In the genomic region with DNA sequence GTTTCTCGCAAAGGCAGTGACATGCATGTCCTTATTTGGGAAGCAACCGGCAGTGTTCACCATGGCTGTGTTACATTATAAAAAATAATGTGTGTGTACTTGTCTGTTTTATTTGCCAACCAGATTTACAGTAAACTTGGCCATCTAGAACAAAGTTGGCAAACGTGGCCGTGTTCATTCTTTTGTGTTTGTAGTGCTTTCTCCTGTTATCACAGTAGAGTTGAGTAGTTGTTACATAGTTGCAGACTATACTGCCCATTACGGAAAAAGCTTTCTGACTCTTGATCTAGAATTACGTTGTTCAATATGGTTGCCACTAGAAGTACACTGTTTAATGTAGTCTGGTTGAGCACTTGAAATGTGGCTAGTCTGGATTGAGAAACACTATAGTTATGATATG, we compare ENCODE assay signal across 25 cellular contexts. TPM values are rescaled to one million over a fixed set of nuclear protein-coding genes. Genes with fewer than 3 reads are reported as not detected.
DNase-seq lines count a peak whose midpoint lies in the region; ATAC-seq and TF ChIP-seq lines count a peak whose summit lies in the region.
"Had no signal": no experiment of that assay in that cellular context is flagged by ENCODE, and none has a peak within 500 bp of the region (broad histone marks: within the 10 kb centered on the region; RNA-seq: fewer than 3 reads in every experiment).

No MANE protein-coding gene starts in this region.

- intact Hi-C loops in natural killer cell (cut with micrococcal nuclease), result no loop called here
- intact Hi-C loops in CD4-positive, alpha-beta memory T cell (cut with micrococcal nuclease), result loop anchor here (2.0 kb wide), 1 partner anchor 14 kb away; no protein-coding TSS in a partner anchor

- peaks cover 78% of the 10 kb centered on the region for H3K79me2 ChIP-seq in GM23248 (ENCODE audit: insufficient read depth)

- WGBS in GM23248 (ENCODE audit: low coverage in 1 of 2, low lambda C conversion rate in 2 of 2, missing lambda C conversion rate in 2 of 2), 2 experiments, result 96 to 98% methylated on average over 6 of the region's 6 CpGs

- H3K4me3 ChIP-seq in GM23248, result no peak overlapping the region
- H3K4me3 ChIP-seq in CD4-positive, alpha-beta memory T cell (ENCODE audit: low read length in 2 of 2), result no peak overlapping the region
- H3K4me3 ChIP-seq: A549; BLaER1 treated with 17β-estradiol and CSF1 and Interleukin-3, amounts not matched to agents 10 nM and 100 nM had no signal

- CTCF ChIA-PET in CD4-positive, alpha-beta memory T cell (lab: Charles Lee; ENCODE audit: partially characterized antibody), result no interaction called here

- H3F3A ChIP-seq in GM23248 (ENCODE audit: insufficient read depth), result peaks cover 24% of the 10 kb centered on the region

- no peaks in the 10 kb centered on the region for H3K27me3 Mint-ChIP-seq in natural killer cell (ENCODE audit: low read depth in 2 of 2)
- H3K27me3 Mint-ChIP-seq in natural killer cell treated with Interleukin-12 subunit alpha and Interleukin-12 subunit beta and Interleukin-15 and Interleukin-18, amount 100 ng/mL, for 72 hours, result no peaks in the 10 kb centered on the region
- H3K27me3 Mint-ChIP-seq in naive thymus-derived CD8-positive, alpha-beta T cell, result no peaks in the 10 kb centered on the region
- no peaks in the 10 kb centered on the region for H3K27me3 Mint-ChIP-seq in CD4-positive, alpha-beta memory T cell

- H3K36me3 ChIP-seq in GM23248 (ENCODE audit: low read depth), result peaks cover 9% of the 10 kb centered on the region
- no peaks in the 10 kb centered on the region for H3K36me3 ChIP-seq in CD4-positive, alpha-beta memory T cell (ENCODE audit: insufficient read depth, low read length)

- no peak overlapping the region for H3K4me2 ChIP-seq in GM23248 (ENCODE audit: unreplicated experiment)
- H3K4me2 ChIP-seq: A549; BLaER1 treated with 17β-estradiol and CSF1 and Interleukin-3, amounts not matched to agents 10 nM and 100 nM; SK-N-SH had no signal

- H3K9me3 ChIP-seq in GM23248 (ENCODE audit: low read depth), result no peaks in the 10 kb centered on the region
- no peaks in the 10 kb centered on the region for H3K9me3 ChIP-seq in CD4-positive, alpha-beta memory T cell (ENCODE audit: control insufficient read depth in 1 of 2, low read length in 2 of 2)
- H3K9me3 ChIP-seq: A549; BLaER1 treated with 17β-estradiol and CSF1 and Interleukin-3, amounts not matched to agents 10 nM and 100 nM; Caco-2; SK-N-SH had no signal

- no peak overlapping the region for H3K9ac ChIP-seq in GM23248
- H3K9ac ChIP-seq: BLaER1 treated with 17β-estradiol and CSF1 and Interleukin-3, amounts not matched to agents 10 nM and 100 nM; SK-N-SH had no signal

- ATAC-seq in natural killer cell, result no peak
- no peak for ATAC-seq in natural killer cell treated with Interleukin-12 subunit alpha and Interleukin-12 subunit beta and Interleukin-15 and Interleukin-18, amount 100 ng/mL, for 72 hours
- ATAC-seq in naive thymus-derived CD8-positive, alpha-beta T cell, result no peak
- no peak for ATAC-seq in GM21576 (IDR thresholded peaks at IDR 0.05; ENCODE audit: unreplicated experiment)
- ATAC-seq: A549; CD8-positive, alpha-beta T cell had no signal

- H3K4me1 Mint-ChIP-seq in natural killer cell, result peaks cover 31 to 32% of the 10 kb centered on the region in 2 donors
- peaks cover 19 to 29% of the 10 kb centered on the region in 2 donors for H3K4me1 Mint-ChIP-seq in natural killer cell treated with Interleukin-12 subunit alpha and Interleukin-12 subunit beta and Interleukin-15 and Interleukin-18, amount 100 ng/mL, for 72 hours (ENCODE audit: low read depth in 2 of 2)
- H3K4me1 Mint-ChIP-seq in naive thymus-derived CD8-positive, alpha-beta T cell, result peaks cover 23 to 45% (median 30%) of the 10 kb centered on the region in 4 donors
- H3K4me1 Mint-ChIP-seq in CD4-positive, alpha-beta memory T cell, result peaks cover 25 to 38% (median 34%) of the 10 kb centered on the region in 4 donors

- H3K27ac ChIP-seq in VCaP (peak overlapping the region; percentile 67), GM23248 (no peak overlapping the region)
- no peak overlapping the region for H3K27ac ChIP-seq in CD4-positive, alpha-beta memory T cell (ENCODE audit: low read depth, low read length)
- H3K27ac ChIP-seq: A549; BLaER1 treated with 17β-estradiol and CSF1 and Interleukin-3, amounts not matched to agents 10 nM and 100 nM had no signal

- peaks cover 8% of the 10 kb centered on the region for H3K36me3 Mint-ChIP-seq in natural killer cell
- H3K36me3 Mint-ChIP-seq in natural killer cell treated with Interleukin-12 subunit alpha and Interleukin-12 subunit beta and Interleukin-15 and Interleukin-18, amount 100 ng/mL, for 72 hours, result peaks cover 9% of the 10 kb centered on the region
- peaks cover 0 to 73% (median 22%) of the 10 kb centered on the region in 3 donors for H3K36me3 Mint-ChIP-seq in naive thymus-derived CD8-positive, alpha-beta T cell
- peaks cover 35 to 50% of the 10 kb centered on the region in 2 donors for H3K36me3 Mint-ChIP-seq in CD4-positive, alpha-beta memory T cell

- DNase-seq in natural killer cell (no peak), GM23248 (no peak), NCI-H2081 treated with DMSO at 0.1 percent for 48 hours (lab: John Stamatoyannopoulos, UW) (no peak)
- DNase-seq in natural killer cell treated with Interleukin-12 subunit alpha and Interleukin-12 subunit beta and Interleukin-15 and Interleukin-18, amount 100 ng/mL, for 72 hours (ENCODE audit: low spot score), result no peak
- DNase-seq in naive thymus-derived CD8-positive, alpha-beta T cell, result no peak
- DNase-seq in CD4-positive, alpha-beta memory T cell, result no peak
- DNase-seq: AML-193; Caco-2; CD8-positive, alpha-beta T cell; DMS 273 treated with DMSO at 0.1 percent for 48 hours; DMS79 treated with DMSO at 0.1 percent for 48 hours; GF-D8; H7; KBM-7; MM.1S; NCI-H1694; NCI-H2029 treated with DMSO at 0.1 percent for 48 hours; NCI-H524 treated with DMSO at 0.1 percent for 48 hours; NCI-H774; SK-N-SH; SW 1271 had no signal

- H2AFZ ChIP-seq in GM23248, result no peak overlapping the region

- no peaks in the 10 kb centered on the region for H3K9me2 ChIP-seq in GM23248 (ENCODE audit: insufficient read depth)
- H3K9me2 ChIP-seq: SK-N-SH had no signal

- POLR2A ChIA-PET in naive thymus-derived CD8-positive, alpha-beta T cell (lab: Charles Lee), result no interaction called here
- POLR2A ChIA-PET in CD4-positive, alpha-beta memory T cell (lab: Charles Lee; ENCODE audit: partially characterized antibody), result no interaction called here

- no peaks in the 10 kb centered on the region for H3K9me3 Mint-ChIP-seq in natural killer cell
- no peaks in the 10 kb centered on the region for H3K9me3 Mint-ChIP-seq in natural killer cell treated with Interleukin-12 subunit alpha and Interleukin-12 subunit beta and Interleukin-15 and Interleukin-18, amount 100 ng/mL, for 72 hours
- no peaks in the 10 kb centered on the region for H3K9me3 Mint-ChIP-seq in naive thymus-derived CD8-positive, alpha-beta T cell
- H3K9me3 Mint-ChIP-seq in CD4-positive, alpha-beta memory T cell, result no peaks in the 10 kb centered on the region
- H3K9me3 Mint-ChIP-seq: CD8-positive, alpha-beta T cell had no signal

- H3K4me3 Mint-ChIP-seq in natural killer cell, result no peak overlapping the region
- H3K4me3 Mint-ChIP-seq in natural killer cell treated with Interleukin-12 subunit alpha and Interleukin-12 subunit beta and Interleukin-15 and Interleukin-18, amount 100 ng/mL, for 72 hours, result no peak overlapping the region
- H3K4me3 Mint-ChIP-seq in naive thymus-derived CD8-positive, alpha-beta T cell, result no peak overlapping the region
- no peak overlapping the region for H3K4me3 Mint-ChIP-seq in CD4-positive, alpha-beta memory T cell
- H3K4me3 Mint-ChIP-seq: CD8-positive, alpha-beta T cell had no signal

- in situ Hi-C loops in GM23248 (cut with MboI), result no loop called here

- H3K27ac Mint-ChIP-seq in natural killer cell, result peak overlapping the region; percentile 2 to 11
- H3K27ac Mint-ChIP-seq in natural killer cell treated with Interleukin-12 subunit alpha and Interleukin-12 subunit beta and Interleukin-15 and Interleukin-18, amount 100 ng/mL, for 72 hours, result no peak overlapping the region
- peak overlapping the region in 7 of 10 donors; percentile 18 to 59 (median 32) for H3K27ac Mint-ChIP-seq in naive thymus-derived CD8-positive, alpha-beta T cell
- H3K27ac Mint-ChIP-seq in CD4-positive, alpha-beta memory T cell, result peak overlapping the region in 1 of 7 donors; percentile 4

- no peaks in the 10 kb centered on the region for H3K27me3 ChIP-seq in GM23248 (replicated peaks; ENCODE audit: insufficient read depth)
- no peaks in the 10 kb centered on the region for H3K27me3 ChIP-seq in CD4-positive, alpha-beta memory T cell (ENCODE audit: insufficient read depth, low read length)
- H3K27me3 ChIP-seq: BLaER1 treated with 17β-estradiol and CSF1 and Interleukin-3, amounts not matched to agents 10 nM and 100 nM had no signal

- TF ChIP-seq CTCF in natural killer cell (IDR thresholded peaks at IDR 0.05) (no peak), VCaP (conservative IDR thresholded peaks at IDR 0.05) (no peak)

- no peaks in the 10 kb centered on the region for H4K20me1 ChIP-seq in GM23248 (ENCODE audit: insufficient read depth)

- H3K4me1 ChIP-seq in GM23248 (ENCODE audit: insufficient read depth), result peaks cover 15% of the 10 kb centered on the region
- peaks cover 14% of the 10 kb centered on the region for H3K4me1 ChIP-seq in CD4-positive, alpha-beta memory T cell (ENCODE audit: insufficient read depth, low read length)
- H3K4me1 ChIP-seq: Caco-2 had no signal

RNA-seq across cellular contexts. Expression of gene SOAT1, which starts 19.4 kb away (rescaled TPM):
- 10 to 100 TPM; 36.9 to 57.9 (median 51.3) TPM for total RNA-seq in natural killer cell
- total RNA-seq in natural killer cell treated with Interleukin-12 subunit alpha and Interleukin-12 subunit beta and Interleukin-15 and Interleukin-18, amount 100 ng/mL, for 72 hours, result 10 to 100 TPM; 52.9 to 78.3 TPM
- total RNA-seq in naive thymus-derived CD8-positive, alpha-beta T cell, result 10 to 100 TPM; 42.0 to 52.4 TPM
- 10 to 100 TPM; 55.1 to 80.1 (median 65.3) TPM for polyA plus RNA-seq in naive thymus-derived CD8-positive, alpha-beta T cell
- 18.2 and 22.4 TPM in 2 replicates for total RNA-seq in GM23248 (2014; rRNA removed; shearing (Covaris generic))
- 70.2 and 77.6 TPM in 2 replicates for polyA plus RNA-seq in GM23248 (2016; fragmentation: Nextera tagmentation; extraction: Ambion mirVana)
- total RNA-seq in CD4-positive, alpha-beta memory T cell, result 10 to 100 TPM; 51.2 to 51.6 TPM
- 100 to 1,000 TPM in 1 of 2 donors, 10 to 100 TPM in 1; 81.0 to 103 TPM for polyA plus RNA-seq in CD4-positive, alpha-beta memory T cell

RNA-seq across cellular contexts. Expression of gene AXDND1, which starts 52.8 kb away (rescaled TPM):
- 1 to 10 TPM in 2 of 3 donors, under 1 TPM in 1; 0.78 to 2.0 (median 1.7) TPM for total RNA-seq in natural killer cell
- total RNA-seq in natural killer cell treated with Interleukin-12 subunit alpha and Interleukin-12 subunit beta and Interleukin-15 and Interleukin-18, amount 100 ng/mL, for 72 hours, result under 1 TPM in 1 of 2 donors, not detected in 1; 0.81 TPM
- total RNA-seq in naive thymus-derived CD8-positive, alpha-beta T cell, result under 1 TPM in 1 of 2 experiments, not detected in 1; 0.65 TPM
- polyA plus RNA-seq in naive thymus-derived CD8-positive, alpha-beta T cell, result not detected
- total RNA-seq in GM23248 (2014; rRNA removed; shearing (Covaris generic)), result not detected in 2 replicates
- not detected in 2 replicates for polyA plus RNA-seq in GM23248 (2016; fragmentation: Nextera tagmentation; extraction: Ambion mirVana)
- total RNA-seq in CD4-positive, alpha-beta memory T cell, result 1 to 10 TPM in 1 of 2 experiments, under 1 TPM in 1; 0.44 to 1.3 TPM
- polyA plus RNA-seq in CD4-positive, alpha-beta memory T cell, result not detected
- total RNA-seq: Caco-2 had no signal

Comparison
In these comparisons a context has a peak if more than half of its experiments do, and no peak if none do; other contexts are left out.
1. H3K27ac Mint-ChIP-seq: peak in natural killer cell (2 of 2) and naive thymus-derived CD8-positive, alpha-beta T cell (7 of 10); none in natural killer cell treated with Interleukin-12 subunit alpha and Interleukin-12 subunit beta and Interleukin-15 and Interleukin-18, amount 100 ng/mL, for 72 hours (0 of 2).